24 cellular contexts compared by ENCODE assay signal in the genomic region with DNA sequence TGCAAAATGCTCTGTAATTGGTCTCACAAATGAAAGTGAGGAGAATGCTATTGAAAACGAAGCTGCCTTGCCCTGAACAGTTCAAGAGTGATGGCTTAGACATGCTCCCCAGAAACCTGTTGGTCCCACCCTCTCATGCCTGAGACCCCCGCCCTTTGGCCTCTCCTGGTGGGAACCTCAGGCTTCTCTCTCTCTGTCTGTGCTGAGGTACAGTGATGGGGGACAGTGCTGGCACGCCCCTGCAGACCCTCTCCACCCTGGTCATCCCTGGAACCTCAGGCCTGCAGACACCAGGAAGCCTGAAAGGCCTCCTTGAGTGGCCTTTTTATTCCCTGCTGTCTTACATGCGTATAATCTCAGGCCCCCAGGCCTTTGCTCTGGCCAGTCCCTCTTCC.
"Had no signal": no experiment of that assay in that cellular context is flagged by ENCODE, and none has a peak within 500 bp of the region (broad histone marks: within the 10 kb centered on the region; RNA-seq: fewer than 3 reads in every experiment).

No MANE protein-coding gene starts in this region.

- H3K4me1 ChIP-seq: adrenal gland, body of pancreas had no signal

- H3K4me3 ChIP-seq: adrenal gland, body of pancreas had no signal

- H3K27me3 ChIP-seq: adrenal gland, body of pancreas had no signal

- H3K27ac ChIP-seq: adrenal gland, body of pancreas, VCaP had no signal

- ATAC-seq: activated CD4-positive, CD25-positive, alpha-beta regulatory T cell treated with anti-CD3 and anti-CD28 coated beads, Interleukin-2, amount 50 U/mL, for 24 hours; activated CD8-positive, alpha-beta memory T cell treated with anti-CD3 and anti-CD28 coated beads, Interleukin-2, amount 10 ng/mL, durations not matched to agents 7 days and 5 days; activated CD8-positive, alpha-beta T cell treated with anti-CD3 and anti-CD28 coated beads, Interleukin-2, amount 10 ng/mL, durations not matched to agents 7 days and 5 days; activated naive CD8-positive, alpha-beta T cell treated with anti-CD3 and anti-CD28 coated beads, Interleukin-2, amount 50 U/mL, for 24 hours; body of pancreas; esophagus mucosa had no signal

- H3K9me3 ChIP-seq: adrenal gland, body of pancreas had no signal

- H3K36me3 ChIP-seq: adrenal gland had no signal

- DNase-seq: activated B cell treated with CpG ODN at 0.5 μM for 24 hours; activated CD4-positive, alpha-beta memory T cell treated with anti-CD3 and anti-CD28 coated beads for 36 hours; activated CD4-positive, alpha-beta T cell treated with anti-CD3 and anti-CD28 coated beads for 48 hours; activated CD8-positive, alpha-beta memory T cell treated with anti-CD3 and anti-CD28 coated beads, Interleukin-2, amount 10 ng/mL, durations not matched to agents 7 days and 5 days; activated CD8-positive, alpha-beta memory T cell treated with anti-CD3 and anti-CD28 coated beads, Interleukin-2, amount 50 U/mL, for 4 hours; activated CD8-positive, alpha-beta T cell treated with anti-CD3 and anti-CD28 coated beads, Interleukin-2, amount 10 ng/mL, durations not matched to agents 7 days and 5 days; activated effector memory CD4-positive, alpha-beta T cell treated with anti-CD3 and anti-CD28 coated beads, Interleukin-2, amount 50 U/mL, for 16 hours; activated naive CD4-positive, alpha-beta T cell treated with anti-CD3 and anti-CD28 coated beads for 36 hours; activated naive CD8-positive, alpha-beta T cell treated with anti-CD3 and anti-CD28 coated beads for 36 hours; activated naive CD8-positive, alpha-beta T cell treated with anti-CD3 and anti-CD28 coated beads, Interleukin-2, amount 50 U/mL, for 24 hours; activated T-cell treated with anti-CD3 and anti-CD28 coated beads, Interleukin-2, amount 50 U/mL, for 1 hour; activated T-cell treated with anti-CD3 and anti-CD28 coated beads, Interleukin-2, amount 50 U/mL, for 48 hours; amygdala; aorta; body of pancreas; caudate nucleus; effector CD8-positive, alpha-beta T cell; foreskin fibroblast; head of caudate nucleus; T-helper 2 cell had no signal
